ENCODE assay signal across 25 cellular contexts in the genomic region with DNA sequence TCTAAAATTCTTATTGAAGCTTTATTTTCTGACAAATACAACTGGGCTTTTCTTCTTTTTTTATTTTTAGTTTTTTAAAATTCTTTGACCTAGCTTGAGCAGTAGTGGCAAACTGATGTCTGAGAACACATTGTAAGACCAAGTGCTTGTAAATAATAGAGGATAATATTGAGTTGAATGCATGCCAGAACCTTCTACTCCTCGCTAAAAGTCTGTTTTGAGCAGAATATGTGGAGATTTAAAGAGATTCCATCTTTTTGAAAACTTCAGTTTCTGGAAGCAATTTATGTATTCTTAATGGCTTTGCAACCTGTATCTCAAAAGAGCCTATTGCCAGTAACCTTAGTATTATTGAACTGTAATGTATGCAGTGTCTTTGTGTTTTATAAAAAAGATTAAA.
"Had no signal": no experiment of that assay in that cellular context is flagged by ENCODE, and none has a peak within 500 bp of the region (broad histone marks: within the 10 kb centered on the region; RNA-seq: fewer than 3 reads in every experiment).

No MANE protein-coding gene starts in this region.

- FAIRE-seq: urothelium cell line had no signal

- DNase-seq: natural killer cell; occipital lobe; ovary; posterior cingulate gyrus; psoas muscle; right cardiac atrium; right lobe of liver; sigmoid colon; stimulated activated CD4-positive, alpha-beta T cell treated with anti-CD3 and anti-CD28 coated beads, Interleukin-15, amount 100 ng/mL, for 24 hours; stimulated activated CD4-positive, alpha-beta T cell treated with anti-CD3 and anti-CD28 coated beads, Interleukin-2, amount 100 ng/mL, for 24 hours; stimulated activated CD4-positive, alpha-beta T cell treated with anti-CD3 and anti-CD28 coated beads, Interleukin-2, amount 100 ng/mL, for 48 hours; stimulated activated CD4-positive, alpha-beta T cell treated with anti-CD3 and anti-CD28 coated beads, Interleukin-4, amount 100 ng/mL, for 24 hours; stimulated activated naive B cell treated with anti-CD40 and anti-IgM and Interleukin-4, amounts not matched to agents 10 μg/mL and 1 μg/mL and 100 μg/mL, for 72 hours; stimulated activated naive CD4-positive, alpha-beta T cell treated with Interleukin-2 at 50 U/mL for 16 hours; stimulated activated naive CD8-positive, alpha-beta T cell treated with anti-CD3 and anti-CD28 coated beads, Interleukin-15, amount 100 ng/mL, for 72 hours; substantia nigra; thyroid gland; trophoblast cell; upper lobe of left lung had no signal

- H3K9ac ChIP-seq: neural progenitor cell, parathyroid adenoma had no signal

- H3K4me2 ChIP-seq: neural progenitor cell had no signal

- H3K36me3 ChIP-seq: neural progenitor cell, ovary, right lobe of liver, sigmoid colon, thoracic aorta, thyroid gland, tibial nerve, upper lobe of left lung, vagina had no signal

- H3K4me3 ChIP-seq: neural progenitor cell, ovary, psoas muscle, right lobe of liver, sigmoid colon, thoracic aorta, thyroid gland, tibial nerve, upper lobe of left lung, vagina had no signal

- H2AFZ ChIP-seq: neural progenitor cell, parathyroid adenoma had no signal

- H3K9me3 ChIP-seq: ovary, psoas muscle, right lobe of liver, sigmoid colon, thoracic aorta, thyroid gland, tibial nerve, upper lobe of left lung, vagina had no signal

- H3K27me3 ChIP-seq: neural progenitor cell, ovary, right lobe of liver, sigmoid colon, thyroid gland, tibial nerve, upper lobe of left lung, vagina had no signal

- H3K79me2 ChIP-seq: parathyroid adenoma had no signal

- H3K27ac ChIP-seq: neural progenitor cell, ovary, parathyroid adenoma, psoas muscle, right lobe of liver, sigmoid colon, thoracic aorta, thyroid gland, tibial nerve, upper lobe of left lung, vagina had no signal

- H3K4me1 ChIP-seq: neural progenitor cell, parathyroid adenoma, psoas muscle, sigmoid colon, thyroid gland, tibial nerve, upper lobe of left lung, vagina had no signal
